In genomic region chr3:48847053-48847585, GRCh38 we compare ENCODE assay signal across 8 cellular contexts. TPM values are rescaled to one million over a fixed set of nuclear protein-coding genes. Genes with fewer than 3 reads are reported as not detected.
A peak's percentile ranks its signal among the peaks of the same experiment; 100 is the strongest.
DNase-seq lines count a peak whose midpoint lies in the region; ATAC-seq lines count a peak whose summit lies in the region.

No MANE protein-coding gene starts in this region.

- ATAC-seq in GM19438 (IDR thresholded peaks at IDR 0.05; ENCODE audit: low read depth, unreplicated experiment) (peak; percentile 42), esophagus mucosa (peak; percentile 72)

- H3K27me3 ChIP-seq in BLaER1 = peaks cover 22% of the 10 kb centered on the region
- H3K27me3 ChIP-seq in NT2/D1 (ENCODE audit: insufficient read depth, insufficient read length) = peaks cover 10% of the 10 kb centered on the region

- H3K9ac ChIP-seq in BLaER1 (peak overlapping the region; percentile 83), NT2/D1 (ENCODE audit: insufficient read length, low read depth) (peak overlapping the region; percentile 97)

- H3K27ac ChIP-seq in BLaER1 = peak overlapping the region; percentile 67

- H3K4me1 ChIP-seq in BLaER1 (peaks cover 35% of the 10 kb centered on the region), NT2/D1 (ENCODE audit: insufficient read depth, insufficient read length) (no peaks in the 10 kb centered on the region)

- H3K4me2 ChIP-seq in BLaER1 = peak overlapping the region; percentile 96

- peaks cover 12% of the 10 kb centered on the region; the same call in 1 of the 2 replicates for H4K20me1 ChIP-seq in BLaER1

- H3K9me3 ChIP-seq in BLaER1 (no peaks in the 10 kb centered on the region), NT2/D1 (ENCODE audit: insufficient read depth, low read length) (no peaks in the 10 kb centered on the region)

- no peaks in the 10 kb centered on the region for H3K36me3 ChIP-seq in BLaER1
- H3K36me3 ChIP-seq in NT2/D1 (ENCODE audit: insufficient read depth, insufficient read length, low read length) = peaks cover 2% of the 10 kb centered on the region

- DNase-seq in HK-2 (ENCODE audit: unreplicated experiment) (peak; percentile 70), NT2/D1 (ENCODE audit: low read depth, low spot score) (peak; percentile 27), mucosa of gallbladder (ENCODE audit: low spot score) (peak; percentile 71)
- peak; percentile 72 to 76 for DNase-seq in activated T-cell treated with anti-CD3 and anti-CD28 coated beads, Interleukin-2, amount 50 U/mL, for 48 hours
- DNase-seq in stimulated activated CD8-positive, alpha-beta memory T cell treated with anti-CD3 and anti-CD28 coated beads, Interleukin-4, amount 100 ng/mL, for 24 hours (ENCODE audit: low read depth) = peak; percentile 24

- H3K4me3 ChIP-seq in BLaER1 (peak overlapping the region; percentile 87), NT2/D1 (ENCODE audit: insufficient read length, low read depth) (peak overlapping the region; percentile 83)

RNA-seq across cellular contexts. Expression of gene PRKAR2A, which starts 0.6 kb away (rescaled TPM):
- 46.3 TPM for total RNA-seq in esophagus mucosa
- total RNA-seq in mucosa of gallbladder = 61.9 TPM

RNA-seq across cellular contexts. Expression of gene SLC25A20, which starts 51.6 kb away (rescaled TPM):
- 4.7 TPM for total RNA-seq in esophagus mucosa
- 24.4 TPM for total RNA-seq in mucosa of gallbladder

Comparison
In these comparisons a context has a peak if more than half of its experiments do, and no peak if none do; other contexts are left out.
1. Peak in every context shown above with its lines: DNase-seq, ATAC-seq, H3K4me3 ChIP-seq and H3K27ac ChIP-seq.
2. DNase-seq: peak in every context shown above with its lines; median percentile 74 in activated T-cell treated with anti-CD3 and anti-CD28 coated beads, Interleukin-2, amount 50 U/mL, for 48 hours; 71 in mucosa of gallbladder; 70 in HK-2; 27 in NT2/D1; 24 in stimulated activated CD8-positive, alpha-beta memory T cell treated with anti-CD3 and anti-CD28 coated beads, Interleukin-4, amount 100 ng/mL, for 24 hours.